ENCODE assay signal across 14 cellular contexts in the genomic region with DNA sequence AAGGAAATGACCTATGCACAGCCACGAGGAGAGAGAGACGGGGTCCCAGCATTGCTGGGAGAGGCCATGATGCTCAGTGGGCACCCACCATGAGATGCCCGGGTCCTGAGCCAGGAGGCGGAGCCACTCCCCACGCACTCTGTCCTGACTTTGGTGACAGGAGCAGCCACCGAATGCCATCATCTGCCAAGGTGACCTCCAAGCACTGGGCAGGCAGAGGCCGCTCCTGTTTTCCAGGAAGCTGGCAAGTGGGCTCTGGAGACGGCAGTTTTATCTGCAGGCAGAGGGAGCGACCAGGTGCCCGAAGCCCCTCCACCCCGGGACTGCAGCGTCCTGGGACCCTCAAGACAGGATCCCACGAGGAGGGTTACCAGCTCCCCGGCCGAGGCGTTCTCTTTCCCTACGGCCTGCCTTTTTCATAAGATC.
"Had no signal": no experiment of that assay in that cellular context is flagged by ENCODE, and none has a peak within 500 bp of the region (broad histone marks: within the 10 kb centered on the region; RNA-seq: fewer than 3 reads in every experiment).

No MANE protein-coding gene starts in this region.

- H3K4me3 ChIP-seq: esophagus squamous epithelium, ovary, tibial nerve had no signal

- ATAC-seq: stimulated activated naive B cell treated with anti-CD40 and anti-IgM and Interleukin-4, amounts not matched to agents 10 μg/mL and 1 μg/mL and 100 μg/mL, for 72 hours had no signal

- H3K27me3 ChIP-seq: ovary, tibial nerve had no signal

- DNase-seq: activated CD4-positive, alpha-beta T cell treated with anti-CD3 and anti-CD28 coated beads, Interleukin-2, amount 50 U/mL, for 48 hours; activated CD4-positive, CD25-positive, alpha-beta regulatory T cell treated with anti-CD3 and anti-CD28 coated beads, Interleukin-2, amount 50 U/mL, for 72 hours; activated naive CD4-positive, alpha-beta T cell treated with anti-CD3 and anti-CD28 coated beads, Interleukin-2, amount 50 U/mL, for 16 hours; activated T-cell treated with anti-CD3 and anti-CD28 coated beads for 4 hours; esophagus squamous epithelium; hypothalamus; kidney glomerular epithelial cell; ovary; SK-N-SH; stimulated activated naive B cell treated with anti-CD40 and anti-IgM and Interleukin-4, amounts not matched to agents 10 μg/mL and 1 μg/mL and 100 μg/mL, for 72 hours; T-helper 1 cell had no signal

- FAIRE-seq: astrocyte, bronchial epithelial cell had no signal

- H3K27ac ChIP-seq: esophagus squamous epithelium, ovary, tibial nerve had no signal

- H3K4me2 ChIP-seq: SK-N-SH had no signal

- H3K4me1 ChIP-seq: esophagus squamous epithelium, tibial nerve had no signal

- H3K36me3 ChIP-seq: esophagus squamous epithelium, ovary, tibial nerve had no signal

- H3K9me3 ChIP-seq: esophagus squamous epithelium, ovary, SK-N-SH, tibial nerve had no signal
